Comparison of ENCODE assay signal across 9 cellular contexts in the genomic region with DNA sequence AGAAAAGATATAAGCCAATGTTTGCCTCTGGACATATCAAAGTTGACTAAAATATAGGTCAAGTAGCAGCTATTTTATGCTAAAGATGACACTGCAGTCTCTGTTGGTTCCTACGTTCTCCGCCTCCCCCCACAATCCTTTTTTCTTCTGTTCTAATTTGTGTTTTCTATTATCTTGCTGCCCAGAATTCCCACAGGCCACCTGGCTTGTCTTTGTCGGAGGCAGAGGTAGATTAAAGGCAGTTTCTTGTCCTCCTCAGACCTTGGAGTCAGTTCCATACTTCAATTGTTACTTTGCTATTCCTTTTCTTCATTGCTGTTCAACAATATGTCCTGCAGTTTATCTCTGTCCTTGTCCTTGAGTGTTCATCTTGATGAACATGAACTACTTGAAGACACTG. TPM values are rescaled to one million over a fixed set of nuclear protein-coding genes. Genes with fewer than 3 reads are reported as not detected.
"Had no signal": no experiment of that assay in that cellular context is flagged by ENCODE, and none has a peak within 500 bp of the region (broad histone marks: within the 10 kb centered on the region; RNA-seq: fewer than 3 reads in every experiment).

No MANE protein-coding gene starts in this region.

- H3K4me3 ChIP-seq: GM23248 had no signal

- DNase-seq: GM23248, GOT3, H9, HCEC 1CT, IMR-90, KBM-7 had no signal

- H3K27ac ChIP-seq: GM23248 had no signal

- FAIRE-seq: H54, HTR-8/SVneo had no signal

- H2AFZ ChIP-seq: GM23248 had no signal

- H3K9ac ChIP-seq: GM23248 had no signal

RNA-seq across cellular contexts. Expression of gene ELOVL5, which starts 3.6 kb away (rescaled TPM):
- total RNA-seq: HT-29 had no signal
